Comparison of ENCODE assay signal across 8 cellular contexts in the genomic region with DNA sequence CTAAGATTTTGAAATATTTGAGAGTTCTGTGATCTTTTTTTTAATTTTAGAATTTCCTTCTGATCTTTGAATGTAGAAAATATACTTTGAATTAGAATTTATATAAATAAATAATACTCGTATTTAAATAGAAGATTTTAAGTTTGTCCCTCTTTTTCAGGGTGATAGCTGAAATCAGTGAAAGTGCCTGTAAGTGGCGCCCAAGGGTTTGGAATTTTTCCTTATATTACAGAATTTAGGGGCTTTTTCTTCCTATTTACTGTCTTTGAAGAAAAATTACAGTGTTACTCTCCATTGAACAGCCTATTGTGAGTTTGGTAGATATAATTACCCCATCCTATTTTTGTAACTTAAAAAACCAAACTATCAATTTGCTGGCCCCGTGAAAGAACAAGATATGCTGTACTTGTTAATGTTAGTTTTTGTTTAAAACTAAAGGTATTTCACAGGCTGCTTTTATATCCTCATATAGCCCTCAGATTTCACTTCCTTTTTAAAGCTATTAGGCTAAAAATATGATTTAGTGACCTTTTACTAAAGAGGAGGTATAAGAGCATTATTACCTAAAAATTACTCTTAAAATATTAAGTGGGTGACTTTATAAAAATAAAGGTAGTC. TPM values are rescaled to one million over a fixed set of nuclear protein-coding genes. Genes with fewer than 3 reads are reported as not detected.
A peak's percentile ranks its signal among the peaks of the same experiment; 100 is the strongest.
DNase-seq lines count a peak whose midpoint lies in the region; ATAC-seq and TF ChIP-seq lines count a peak whose summit lies in the region.

No MANE protein-coding gene starts in this region.

- POLR2A ChIA-PET in CD8-positive, alpha-beta memory T cell (lab: Charles Lee) = interaction anchor here (0.7 kb wide), 1 partner anchor 20 kb away, joined by 3 read pairs; no protein-coding TSS in a partner anchor

- TF ChIP-seq POLR2A in gastroesophageal sphincter (IDR thresholded peaks at IDR 0.05) = no peak

- peak overlapping the region; percentile 89 for H3K9ac ChIP-seq in Loucy (ENCODE audit: low read depth, low read length, poor library complexity, severe bottlenecking)

- H3K9me3 ChIP-seq in CD8-positive, alpha-beta memory T cell (ENCODE audit: low read length) = no peaks in the 10 kb centered on the region
- no peaks in the 10 kb centered on the region for H3K9me3 ChIP-seq in Loucy (ENCODE audit: insufficient read depth, low read depth, low read length)
- H3K9me3 ChIP-seq in gastroesophageal sphincter = no peaks in the 10 kb centered on the region

- WGBS in gastroesophageal sphincter (ENCODE audit: low coverage in 1 of 2), 2 donors = 44 to 51% methylated on average over 3 of the region's 3 CpGs

- H3F3A ChIP-seq in Loucy (ENCODE audit: low read depth) = no peaks in the 10 kb centered on the region

- peak overlapping the region; percentile 97 for H3K4me2 ChIP-seq in Loucy (ENCODE audit: low read depth, low read length, poor library complexity, severe bottlenecking)

- H4K20me1 ChIP-seq in Loucy (ENCODE audit: insufficient read depth, low read length, poor library complexity, severe bottlenecking) = peaks cover 71% of the 10 kb centered on the region

- no peak overlapping the region for H2AFZ ChIP-seq in Loucy (ENCODE audit: low read length)

- intact Hi-C loops in natural killer cell (cut with micrococcal nuclease) = no loop called here

- H3K36me3 Mint-ChIP-seq in CD8-positive, alpha-beta memory T cell = peaks cover 0 to 20% (median 3%) of the 10 kb centered on the region in 3 donors
- H3K36me3 Mint-ChIP-seq in chondrocyte (ENCODE audit: low read depth) = no peaks in the 10 kb centered on the region
- H3K36me3 Mint-ChIP-seq in natural killer cell = no peaks in the 10 kb centered on the region

- TF ChIP-seq CTCF in Loucy (conservative IDR thresholded peaks at IDR 0.05; ENCODE audit: low read length) (peak; percentile 42), chondrocyte (IDR thresholded peaks at IDR 0.05) (peak; percentile 78), natural killer cell (IDR thresholded peaks at IDR 0.05) (no peak), gastroesophageal sphincter (IDR thresholded peaks at IDR 0.05) (no peak)

- peaks cover 59 to 71% (median 71%) of the 10 kb centered on the region in 3 donors for H3K4me1 Mint-ChIP-seq in CD8-positive, alpha-beta memory T cell
- H3K4me1 Mint-ChIP-seq in chondrocyte (ENCODE audit: low read depth) (peaks cover 58% of the 10 kb centered on the region), natural killer cell (peaks cover 59 to 60% of the 10 kb centered on the region in 2 donors)

- no peak overlapping the region for H3K27ac ChIP-seq in CD8-positive, alpha-beta memory T cell (ENCODE audit: low read depth, low read length)
- no peak overlapping the region for H3K27ac ChIP-seq in gastroesophageal sphincter

- no peak for DNase-seq in CD8-positive, alpha-beta memory T cell
- DNase-seq in chondrocyte (ENCODE audit: low spot score) (no peak), natural killer cell (no peak), retina (no peak), NCI-H226 (no peak)

- TF ChIP-seq EP300 in gastroesophageal sphincter (IDR thresholded peaks at IDR 0.05) = no peak

- no peaks in the 10 kb centered on the region for H3K9me2 ChIP-seq in Loucy (replicated peaks; ENCODE audit: low read depth, low read length)

- H3K27ac Mint-ChIP-seq in CD8-positive, alpha-beta memory T cell = peak overlapping the region in 6 of 8 donors; percentile 25 to 83 (median 71)
- H3K27ac Mint-ChIP-seq in chondrocyte (ENCODE audit: unreplicated experiment) = peak overlapping the region; percentile 83
- H3K27ac Mint-ChIP-seq in natural killer cell = peak overlapping the region; percentile 86 to 87

- peaks cover 80% of the 10 kb centered on the region for H3K79me2 ChIP-seq in Loucy (ENCODE audit: insufficient read depth, low read length)

- peaks cover 54% of the 10 kb centered on the region for H3K4me1 ChIP-seq in CD8-positive, alpha-beta memory T cell (ENCODE audit: insufficient read depth, low read length)
- H3K4me1 ChIP-seq in Loucy (ENCODE audit: insufficient read depth, low read length, poor library complexity, severe bottlenecking) (peaks cover 57% of the 10 kb centered on the region), gastroesophageal sphincter (peaks cover 0 to 48% (median 4%) of the 10 kb centered on the region in 3 donors)

- no peaks in the 10 kb centered on the region for H3K36me3 ChIP-seq in CD8-positive, alpha-beta memory T cell (ENCODE audit: insufficient read depth, low read length)
- H3K36me3 ChIP-seq in Loucy (ENCODE audit: insufficient read depth, low read length) (no peaks in the 10 kb centered on the region), gastroesophageal sphincter (no peaks in the 10 kb centered on the region)

- H3K9me3 Mint-ChIP-seq in CD8-positive, alpha-beta memory T cell = no peaks in the 10 kb centered on the region
- no peaks in the 10 kb centered on the region for H3K9me3 Mint-ChIP-seq in chondrocyte (ENCODE audit: low read depth)
- H3K9me3 Mint-ChIP-seq in natural killer cell = no peaks in the 10 kb centered on the region

- H3K27me3 Mint-ChIP-seq in CD8-positive, alpha-beta memory T cell = peaks cover 0 to 4% of the 10 kb centered on the region in 2 donors
- no peaks in the 10 kb centered on the region for H3K27me3 Mint-ChIP-seq in chondrocyte (ENCODE audit: low read depth)
- no peaks in the 10 kb centered on the region for H3K27me3 Mint-ChIP-seq in natural killer cell (ENCODE audit: low read depth in 2 of 2)

- H3K27me3 ChIP-seq in CD8-positive, alpha-beta memory T cell (ENCODE audit: insufficient read depth, low read length, poor library complexity, severe bottlenecking) = no peaks in the 10 kb centered on the region
- H3K27me3 ChIP-seq in Loucy (ENCODE audit: insufficient read depth, low read length, poor library complexity, severe bottlenecking) = peaks cover 7% of the 10 kb centered on the region
- H3K27me3 ChIP-seq in gastroesophageal sphincter = no peaks in the 10 kb centered on the region

- CTCF ChIA-PET in CD8-positive, alpha-beta memory T cell (lab: Charles Lee) = no interaction called here

- H3K4me3 ChIP-seq in CD8-positive, alpha-beta memory T cell (ENCODE audit: low read length) = peak overlapping the region; percentile 40
- H3K4me3 ChIP-seq in Loucy (ENCODE audit: low read length, poor library complexity, severe bottlenecking) (peak overlapping the region; percentile 94), gastroesophageal sphincter (peak overlapping the region in 1 of 2 donors; percentile 13)

- ATAC-seq in natural killer cell (no peak), gastroesophageal sphincter (no peak), HG02970 (IDR thresholded peaks at IDR 0.05; ENCODE audit: low FRiP score, unreplicated experiment) (no peak)

- peak overlapping the region; percentile 67 to 86 (median 81) for H3K4me3 Mint-ChIP-seq in CD8-positive, alpha-beta memory T cell
- peak overlapping the region; percentile 65 for H3K4me3 Mint-ChIP-seq in chondrocyte (ENCODE audit: unreplicated experiment)
- H3K4me3 Mint-ChIP-seq in natural killer cell = peak overlapping the region; percentile 88

RNA-seq across cellular contexts. Expression of a gene that starts 3.2 kb away (rescaled TPM):
- total RNA-seq in CD8-positive, alpha-beta memory T cell = 10 to 100 TPM; 18.1 to 18.7 TPM
- polyA plus RNA-seq in CD8-positive, alpha-beta memory T cell = 34.6 TPM
- 14.2 to 14.8 TPM (median 14.6 TPM) in 3 replicates for total RNA-seq in chondrocyte
- 10 to 100 TPM; 27.8 to 35.7 (median 35.5) TPM for total RNA-seq in natural killer cell
- total RNA-seq in gastroesophageal sphincter = 10 to 100 TPM in 2 of 4 donors, 1 to 10 TPM in 2; 7.6 to 16.0 (median 9.7) TPM

Comparison
In these comparisons a context has a peak if more than half of its experiments do, and no peak if none do; other contexts are left out.
1. CTCF ChIP-seq: peak in Loucy (single experiment) and chondrocyte (single experiment); none in natural killer cell (single experiment) and gastroesophageal sphincter (0 of 4).
2. Peak in every context shown above with its lines, with median percentiles within 50 percentile points of each other: H3K27ac Mint-ChIP-seq and H3K4me3 Mint-ChIP-seq.